ENCODE assay signal across 8 cellular contexts in genomic region chr13:45055198-45055901, GRCh38.
DNase-seq lines count a peak whose midpoint lies in the region; ATAC-seq, FAIRE-seq and TF ChIP-seq lines count a peak whose summit lies in the region.

No MANE protein-coding gene starts in this region.

- H3K4me1 ChIP-seq in ACC112 (ENCODE audit: control insufficient read depth, insufficient read depth, low read length, unreplicated experiment) (peaks cover 18% of the 10 kb centered on the region), thoracic aorta (ENCODE audit: control insufficient read depth in 1 of 2, low read depth in 2 of 2) (peaks cover 13 to 20% of the 10 kb centered on the region in 2 donors)

- TF ChIP-seq CTCF in thoracic aorta (IDR thresholded peaks at IDR 0.05) = no peak

- ATAC-seq in activated naive CD4-positive, alpha-beta T cell treated with anti-CD3 and anti-CD28 coated beads, Interleukin-2, amount 50 U/mL, for 72 hours = peak; percentile 100
- ATAC-seq in thoracic aorta (ENCODE audit: insufficient number of reproducible peaks, low FRiP score, low read depth) = peak; percentile 40

- H3K36me3 ChIP-seq in ACC112 (ENCODE audit: insufficient read depth, low read length) = no peaks in the 10 kb centered on the region
- H3K36me3 ChIP-seq in thoracic aorta = no peaks in the 10 kb centered on the region
- H3K36me3 ChIP-seq in H7 (replicated peaks; ENCODE audit: control insufficient read depth, insufficient read depth, low read length) = no peaks in the 10 kb centered on the region

- H3K36me3 Mint-ChIP-seq in activated naive CD4-positive, alpha-beta T cell treated with anti-CD3 and anti-CD28 coated beads, Interleukin-2, amount 50 U/mL, for 72 hours = peaks cover 0 to 6% of the 10 kb centered on the region in 2 donors

- peak; percentile 59 for FAIRE-seq in GM19239 (lab: Jason Lieb, UNC)

- no peak overlapping the region for H3K27ac Mint-ChIP-seq in activated naive CD4-positive, alpha-beta T cell treated with anti-CD3 and anti-CD28 coated beads, Interleukin-2, amount 50 U/mL, for 72 hours

- DNase-seq in GM19239 (ENCODE audit: insufficient read length, low spot score) (peak; percentile 9), lung microvascular endothelial cell (ENCODE audit: low read depth in 2 of 2) (peak; percentile 51 to 53), thoracic aorta (ENCODE audit: low spot score) (no peak), H7 (no peak), RPMI8226 (no peak)
- DNase-seq in activated naive CD4-positive, alpha-beta T cell treated with anti-CD3 and anti-CD28 coated beads, Interleukin-2, amount 50 U/mL, for 72 hours (ENCODE audit: low spot score in 2 of 2) = peak in 1 of 2 donors; percentile 60

- H3K27ac ChIP-seq in ACC112 (ENCODE audit: low read depth, low read length) = peak overlapping the region; percentile 82
- H3K27ac ChIP-seq in thoracic aorta = peak overlapping the region; percentile 15 to 66

- H3K79me2 ChIP-seq in ACC112 (ENCODE audit: control insufficient read depth, insufficient read depth, low read length, unreplicated experiment) = no peaks in the 10 kb centered on the region

- H3K9me3 ChIP-seq in thoracic aorta = no peaks in the 10 kb centered on the region

- no peak for TF ChIP-seq RAD21 in Ishikawa (IDR thresholded peaks at IDR 0.05; ENCODE audit: low read depth)

- H3K9me3 Mint-ChIP-seq in activated naive CD4-positive, alpha-beta T cell treated with anti-CD3 and anti-CD28 coated beads, Interleukin-2, amount 50 U/mL, for 72 hours = no peaks in the 10 kb centered on the region

- no peak for TF ChIP-seq EP300 in Ishikawa (IDR thresholded peaks at IDR 0.05; ENCODE audit: borderline replicate concordance)

- peak overlapping the region; percentile 72 for H2AFZ ChIP-seq in ACC112 (ENCODE audit: low read length, unreplicated experiment)

- peak overlapping the region; percentile 53 for H3K4me3 ChIP-seq in ACC112 (ENCODE audit: low read depth, low read length)
- peak overlapping the region; percentile 25 for H3K4me3 ChIP-seq in thoracic aorta
- H3K4me3 ChIP-seq in H7 (ENCODE audit: insufficient read depth, low read depth, low read length) = no peak overlapping the region

- H3K27me3 ChIP-seq in ACC112 (ENCODE audit: insufficient read depth, low read length) (no peaks in the 10 kb centered on the region), thoracic aorta (replicated peaks; ENCODE audit: insufficient read depth) (no peaks in the 10 kb centered on the region), H7 (ENCODE audit: control insufficient read depth, insufficient read depth, low read length) (no peaks in the 10 kb centered on the region)

TF ChIP-seq in Ishikawa, 13 proteins besides CTCF, POLR2A, EP300 and RAD21:
- TF ChIP-seq, protein P1, sequence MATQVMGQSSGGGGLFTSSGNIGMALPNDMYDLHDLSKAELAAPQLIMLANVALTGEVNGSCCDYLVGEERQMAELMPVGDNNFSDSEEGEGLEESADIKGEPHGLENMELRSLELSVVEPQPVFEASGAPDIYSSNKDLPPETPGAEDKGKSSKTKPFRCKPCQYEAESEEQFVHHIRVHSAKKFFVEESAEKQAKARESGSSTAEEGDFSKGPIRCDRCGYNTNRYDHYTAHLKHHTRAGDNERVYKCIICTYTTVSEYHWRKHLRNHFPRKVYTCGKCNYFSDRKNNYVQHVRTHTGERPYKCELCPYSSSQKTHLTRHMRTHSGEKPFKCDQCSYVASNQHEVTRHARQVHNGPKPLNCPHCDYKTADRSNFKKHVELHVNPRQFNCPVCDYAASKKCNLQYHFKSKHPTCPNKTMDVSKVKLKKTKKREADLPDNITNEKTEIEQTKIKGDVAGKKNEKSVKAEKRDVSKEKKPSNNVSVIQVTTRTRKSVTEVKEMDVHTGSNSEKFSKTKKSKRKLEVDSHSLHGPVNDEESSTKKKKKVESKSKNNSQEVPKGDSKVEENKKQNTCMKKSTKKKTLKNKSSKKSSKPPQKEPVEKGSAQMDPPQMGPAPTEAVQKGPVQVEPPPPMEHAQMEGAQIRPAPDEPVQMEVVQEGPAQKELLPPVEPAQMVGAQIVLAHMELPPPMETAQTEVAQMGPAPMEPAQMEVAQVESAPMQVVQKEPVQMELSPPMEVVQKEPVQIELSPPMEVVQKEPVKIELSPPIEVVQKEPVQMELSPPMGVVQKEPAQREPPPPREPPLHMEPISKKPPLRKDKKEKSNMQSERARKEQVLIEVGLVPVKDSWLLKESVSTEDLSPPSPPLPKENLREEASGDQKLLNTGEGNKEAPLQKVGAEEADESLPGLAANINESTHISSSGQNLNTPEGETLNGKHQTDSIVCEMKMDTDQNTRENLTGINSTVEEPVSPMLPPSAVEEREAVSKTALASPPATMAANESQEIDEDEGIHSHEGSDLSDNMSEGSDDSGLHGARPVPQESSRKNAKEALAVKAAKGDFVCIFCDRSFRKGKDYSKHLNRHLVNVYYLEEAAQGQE (IDR thresholded peaks at IDR 0.05; ENCODE audit: low read depth) = no peak
- TF ChIP-seq CEBPB (IDR thresholded peaks at IDR 0.05) = 0 out of 2 replicates have a peak, but pooled peaks have one; percentile 7
- TF ChIP-seq NFIC (IDR thresholded peaks at IDR 0.05) = no peak

Comparison
In these comparisons a context has a peak if more than half of its experiments do, and no peak if none do; other contexts are left out.
1. DNase-seq: peak in GM19239 (single experiment) and lung microvascular endothelial cell (2 of 2); none in thoracic aorta (single experiment), H7 (single experiment) and RPMI8226 (single experiment).